ENCODE assay signal across 33 cellular contexts in genomic region chr11:17742019-17742418, GRCh38. TPM values are rescaled to one million over a fixed set of nuclear protein-coding genes. Genes with fewer than 3 reads are reported as not detected.
"Had no signal": no experiment of that assay in that cellular context is flagged by ENCODE, and none has a peak within 500 bp of the region (broad histone marks: within the 10 kb centered on the region; RNA-seq: fewer than 3 reads in every experiment).

No MANE protein-coding gene starts in this region.

- H3K4me3 ChIP-seq: adrenal gland, body of pancreas, breast epithelium, Peyer's patch had no signal

- H3K4me1 ChIP-seq: adrenal gland, body of pancreas, breast epithelium, Peyer's patch had no signal

- H3K27ac ChIP-seq: adrenal gland, body of pancreas, breast epithelium, KMS-11, Peyer's patch had no signal

- DNase-seq: activated CD4-positive, alpha-beta T cell treated with anti-CD3 and anti-CD28 coated beads, Interleukin-2, amount 10 ng/mL, durations not matched to agents 24 days and 14 days; activated CD4-positive, alpha-beta T cell treated with anti-CD3 and anti-CD28 coated beads, Interleukin-2, amount 50 U/mL, for 4 hours; activated CD8-positive, alpha-beta T cell treated with anti-CD3 and anti-CD28 coated beads for 36 hours; activated gamma-delta T cell treated with Interleukin-2 at 50 U/mL for 16 hours; activated naive CD4-positive, alpha-beta T cell treated with anti-CD3 and anti-CD28 coated beads for 36 hours; activated T-cell treated with anti-CD3 and anti-CD28 coated beads, Interleukin-2, amount 50 U/mL, for 1 hour; activated T-cell treated with anti-CD3 and anti-CD28 coated beads, Interleukin-2, amount 50 U/mL, for 72 hours; adrenal gland; caudate nucleus; MM.1S; MV-4-11; NCI-H1092; NCI-H1436 treated with DMSO at 0.1 percent for 48 hours; NCI-H1694 treated with DMSO at 0.1 percent for 48 hours; NCI-H2029; NCI-H345; NCI-H524 treated with DMSO at 0.1 percent for 48 hours; NK-92 treated with Interleukin-12 subunit alpha and Interleukin-12 subunit beta, amount 100 ng/mL, for 24 hours; PC-3; RPMI8226; SW 1271; T1000 had no signal

- H3K9me3 ChIP-seq: adrenal gland, body of pancreas, breast epithelium, Peyer's patch had no signal

- H3K36me3 ChIP-seq: adrenal gland, breast epithelium, Peyer's patch had no signal

- ATAC-seq: activated CD8-positive, alpha-beta T cell treated with anti-CD3 and anti-CD28 coated beads for 36 hours; activated naive CD4-positive, alpha-beta T cell treated with anti-CD3 and anti-CD28 coated beads, Interleukin-2, amount 50 U/mL, for 72 hours; activated T-cell treated with anti-CD3 and anti-CD28 coated beads, Interleukin-2, amount 50 U/mL, for 72 hours; activated T-helper 17 cell treated with anti-CD3 and anti-CD28 coated beads, Interleukin-2, amount 50 U/mL, for 72 hours; body of pancreas; PC-3 had no signal

- H3K4me2 ChIP-seq: KMS-11 had no signal

RNA-seq across cellular contexts. Expression of gene KCNC1, which starts 7.4 kb away (rescaled TPM):
- total RNA-seq: activated CD4-positive, alpha-beta T cell treated with anti-CD3 and anti-CD28 coated beads, Interleukin-2, amount 10 ng/mL, durations not matched to agents 24 days and 14 days; activated CD8-positive, alpha-beta memory T cell treated with anti-CD3 and anti-CD28 coated beads for 36 hours; activated CD8-positive, alpha-beta T cell treated with anti-CD3 and anti-CD28 coated beads for 36 hours; activated naive CD4-positive, alpha-beta T cell treated with anti-CD3 and anti-CD28 coated beads for 36 hours; activated naive CD4-positive, alpha-beta T cell treated with anti-CD3 and anti-CD28 coated beads, Interleukin-2, amount 50 U/mL, for 72 hours; activated T-cell treated with anti-CD3 and anti-CD28 coated beads, Interleukin-2, amount 50 U/mL, for 72 hours; activated T-helper 17 cell treated with anti-CD3 and anti-CD28 coated beads, Interleukin-2, amount 50 U/mL, for 72 hours; NCI-H460; PC-3; T-helper 1 cell treated with Interleukin-12 subunit alpha and Interleukin-12 subunit beta and Interleukin-4 antibody, amounts not matched to agents 30 ng/mL and 1 ng/mL, for 36 hours; T-helper 2 cell treated with Interferon-gamma antibody and Interleukin-4, amounts not matched to agents 100 ng/mL and 5 ng/mL, for 36 hours had no signal

RNA-seq across cellular contexts. Expression of gene MYOD1, which starts 22.6 kb away (rescaled TPM):
- total RNA-seq: activated CD4-positive, alpha-beta T cell treated with anti-CD3 and anti-CD28 coated beads, Interleukin-2, amount 10 ng/mL, durations not matched to agents 24 days and 14 days; activated CD8-positive, alpha-beta memory T cell treated with anti-CD3 and anti-CD28 coated beads for 36 hours; activated CD8-positive, alpha-beta T cell treated with anti-CD3 and anti-CD28 coated beads for 36 hours; activated naive CD4-positive, alpha-beta T cell treated with anti-CD3 and anti-CD28 coated beads for 36 hours; activated naive CD4-positive, alpha-beta T cell treated with anti-CD3 and anti-CD28 coated beads, Interleukin-2, amount 50 U/mL, for 72 hours; activated T-cell treated with anti-CD3 and anti-CD28 coated beads, Interleukin-2, amount 50 U/mL, for 72 hours; activated T-helper 17 cell treated with anti-CD3 and anti-CD28 coated beads, Interleukin-2, amount 50 U/mL, for 72 hours; adrenal gland; astrocyte; body of pancreas; breast epithelium; PC-3; Peyer's patch; T-helper 1 cell treated with Interleukin-12 subunit alpha and Interleukin-12 subunit beta and Interleukin-4 antibody, amounts not matched to agents 30 ng/mL and 1 ng/mL, for 36 hours; T-helper 2 cell treated with Interferon-gamma antibody and Interleukin-4, amounts not matched to agents 100 ng/mL and 5 ng/mL, for 36 hours had no signal
